9 cellular contexts compared by ENCODE assay signal in genomic region chr17:53150101-53150698, GRCh38.
DNase-seq lines count a peak whose midpoint lies in the region; ATAC-seq and TF ChIP-seq lines count a peak whose summit lies in the region.
"Had no signal": no experiment of that assay in that cellular context is flagged by ENCODE, and none has a peak within 500 bp of the region (broad histone marks: within the 10 kb centered on the region; RNA-seq: fewer than 3 reads in every experiment).

No MANE protein-coding gene starts in this region.

- H3K27ac Mint-ChIP-seq in activated T-helper 17 cell treated with anti-CD3 and anti-CD28 coated beads, Interleukin-2, amount 50 U/mL, for 72 hours: no peak overlapping the region
- H3K27ac Mint-ChIP-seq: activated naive CD8-positive, alpha-beta T cell had no signal

- H3K36me3 Mint-ChIP-seq in activated T-helper 17 cell treated with anti-CD3 and anti-CD28 coated beads, Interleukin-2, amount 50 U/mL, for 72 hours (ENCODE audit: low read depth): no peaks in the 10 kb centered on the region
- H3K36me3 Mint-ChIP-seq: activated naive CD8-positive, alpha-beta T cell had no signal

- H3K27me3 Mint-ChIP-seq in activated T-helper 17 cell treated with anti-CD3 and anti-CD28 coated beads, Interleukin-2, amount 50 U/mL, for 72 hours: no peaks in the 10 kb centered on the region
- H3K27me3 Mint-ChIP-seq: activated naive CD8-positive, alpha-beta T cell had no signal

- ATAC-seq in left colon: peak; percentile 58
- no peak for ATAC-seq in HG02970 (IDR thresholded peaks at IDR 0.05; ENCODE audit: low FRiP score, unreplicated experiment)
- ATAC-seq in activated T-helper 17 cell treated with anti-CD3 and anti-CD28 coated beads, Interleukin-2, amount 50 U/mL, for 72 hours (replicated peaks): no peak

- no peaks in the 10 kb centered on the region for H3K9me3 Mint-ChIP-seq in activated T-helper 17 cell treated with anti-CD3 and anti-CD28 coated beads, Interleukin-2, amount 50 U/mL, for 72 hours

- no peaks in the 10 kb centered on the region for H3K4me1 Mint-ChIP-seq in activated T-helper 17 cell treated with anti-CD3 and anti-CD28 coated beads, Interleukin-2, amount 50 U/mL, for 72 hours

- H3K27ac ChIP-seq in C4-2B: no peak overlapping the region

- no peak overlapping the region for H3K4me3 Mint-ChIP-seq in activated T-helper 17 cell treated with anti-CD3 and anti-CD28 coated beads, Interleukin-2, amount 50 U/mL, for 72 hours
- H3K4me3 Mint-ChIP-seq: activated naive CD8-positive, alpha-beta T cell had no signal

- in situ Hi-C loops in SK-MEL-5 (cut with HindIII; ENCODE audit: low pct_unique_long_range_greater_than_20kb, low sequenced_read_pairs): no loop called here

- intact Hi-C loops in left colon (cut with DNase I, micrococcal nuclease): no loop called here

- DNase-seq in SK-MEL-5 (ENCODE audit: low read depth, low spot score) (peak; percentile 51), left colon (no peak)
- DNase-seq in activated CD4-positive, alpha-beta T cell treated with anti-CD3 and anti-CD28 coated beads for 4 hours: no peak
- DNase-seq in stimulated activated CD4-positive, alpha-beta T cell treated with anti-CD3 and anti-CD28 coated beads, Interleukin-1b, Interleukin-23, amount 100 ng/mL, for 48 hours: no peak

- TF ChIP-seq CTCF in C4-2B (conservative IDR thresholded peaks at IDR 0.05) (peak; percentile 61), LNCAP (IDR thresholded peaks at IDR 0.05) (peak; percentile 25; the same call in 1 of the 2 replicates)
